19 cellular contexts compared by ENCODE assay signal in genomic region chr2:9033385-9034175, GRCh38. TPM values are rescaled to one million over a fixed set of nuclear protein-coding genes. Genes with fewer than 3 reads are reported as not detected.
DNase-seq lines count a peak whose midpoint lies in the region; ATAC-seq, FAIRE-seq and TF ChIP-seq lines count a peak whose summit lies in the region.
"Had no signal": no experiment of that assay in that cellular context is flagged by ENCODE, and none has a peak within 500 bp of the region (broad histone marks: within the 10 kb centered on the region; RNA-seq: fewer than 3 reads in every experiment).

No MANE protein-coding gene starts in this region.

- H3K36me3 ChIP-seq in A673 (ENCODE audit: insufficient read depth, low read length, poor library complexity, severe bottlenecking) (no peaks in the 10 kb centered on the region), astrocyte (ENCODE audit: insufficient read depth, low read length) (no peaks in the 10 kb centered on the region)
- H3K36me3 ChIP-seq: lower lobe of right lung, sigmoid colon had no signal

- no TSS peak for BruUV-seq in A673 (replicated peaks; lab: Mats Ljungman, UMichigan)

- H2AFZ ChIP-seq in astrocyte (ENCODE audit: low read depth, low read length) = no peak overlapping the region

- H3K4me1 ChIP-seq in A673 (ENCODE audit: insufficient read depth, low read length, poor library complexity, severe bottlenecking) (peaks cover 28% of the 10 kb centered on the region), astrocyte (ENCODE audit: insufficient read depth, low read length) (no peaks in the 10 kb centered on the region)
- H3K4me1 ChIP-seq: sigmoid colon had no signal

- CTCF ChIA-PET in A673 (lab: Charles Lee) = no interaction called here

- H3K27me3 Mint-ChIP-seq in astrocyte (ENCODE audit: low read depth, unreplicated experiment) = no peaks in the 10 kb centered on the region

- no peak for TF ChIP-seq CTCF in A673 (conservative IDR thresholded peaks at IDR 0.05; ENCODE audit: low read depth, low read length)
- no peak for TF ChIP-seq CTCF in astrocyte (IDR thresholded peaks at IDR 0.05; ENCODE audit: insufficient read depth, low read depth, low read length)

- H3K4me3 ChIP-seq in A673 (ENCODE audit: low read depth, low read length, poor library complexity, severe bottlenecking) (no peak overlapping the region), astrocyte (ENCODE audit: insufficient read depth, low read depth, low read length) (no peak overlapping the region)
- H3K4me3 ChIP-seq: lower lobe of right lung, sigmoid colon had no signal

- H3K27ac Mint-ChIP-seq in astrocyte (ENCODE audit: unreplicated experiment) = no peak overlapping the region
- H3K27ac Mint-ChIP-seq: activated CD4-positive, alpha-beta memory T cell treated with anti-CD3 and anti-CD28 coated beads, Interleukin-2, amount 10 ng/mL, durations not matched to agents 7 days and 5 days; stimulated activated effector memory CD8-positive, alpha-beta T cell treated with anti-CD3 and anti-CD28 coated beads, Interleukin-12 subunit alpha, Interleukin-12 subunit beta, amount 100 ng/mL, for 72 hours; type B pancreatic cell had no signal

- peaks cover 4% of the 10 kb centered on the region for H3K36me3 Mint-ChIP-seq in astrocyte (ENCODE audit: low read depth, unreplicated experiment)
- H3K36me3 Mint-ChIP-seq: stimulated activated effector memory CD8-positive, alpha-beta T cell treated with anti-CD3 and anti-CD28 coated beads, Interleukin-12 subunit alpha, Interleukin-12 subunit beta, amount 100 ng/mL, for 72 hours; type B pancreatic cell had no signal

- ATAC-seq in left colon = no peak
- no peak for ATAC-seq in GM18907 (IDR thresholded peaks at IDR 0.05; ENCODE audit: unreplicated experiment)
- no peak for ATAC-seq in GM21786 (IDR thresholded peaks at IDR 0.05; ENCODE audit: unreplicated experiment)
- no peak for ATAC-seq in HG03135 (IDR thresholded peaks at IDR 0.05; ENCODE audit: unreplicated experiment)
- ATAC-seq: lower lobe of right lung; stimulated activated effector memory CD8-positive, alpha-beta T cell treated with anti-CD3 and anti-CD28 coated beads, Interleukin-12 subunit alpha, Interleukin-12 subunit beta, amount 100 ng/mL, for 72 hours had no signal

- no peaks in the 10 kb centered on the region for H3K9me3 ChIP-seq in A673 (ENCODE audit: low read depth, low read length, poor library complexity, severe bottlenecking)
- no peaks in the 10 kb centered on the region for H3K9me3 ChIP-seq in astrocyte (ENCODE audit: insufficient read depth, low read depth, low read length)
- H3K9me3 ChIP-seq: lower lobe of right lung had no signal

- H3K9me3 Mint-ChIP-seq in astrocyte (ENCODE audit: unreplicated experiment) = peaks cover 8% of the 10 kb centered on the region
- H3K9me3 Mint-ChIP-seq: type B pancreatic cell had no signal

- H3K79me2 ChIP-seq in astrocyte (ENCODE audit: insufficient read depth, low read length) = no peaks in the 10 kb centered on the region

- no peak for FAIRE-seq in astrocyte (lab: Jason Lieb, UNC)

- DNase-seq in A673 (ENCODE audit: low spot score) = peak; percentile 47
- DNase-seq in DMS153 (lab: John Stamatoyannopoulos, UW) = peak; percentile 31
- DNase-seq in NCI-H524 (lab: John Stamatoyannopoulos, UW) = peak; percentile 69 to 87
- DNase-seq in astrocyte (ENCODE audit: low read depth) = peak; percentile 13
- DNase-seq in left colon = no peak
- DNase-seq: activated CD4-positive, alpha-beta memory T cell treated with anti-CD3 and anti-CD28 coated beads, Interleukin-2, amount 10 ng/mL, durations not matched to agents 7 days and 5 days; activated effector memory CD4-positive, alpha-beta T cell treated with anti-CD3 and anti-CD28 coated beads, Interleukin-2, amount 50 U/mL, for 16 hours; effector CD4-positive, alpha-beta T cell; Kasumi-1; lower lobe of right lung; RPMI8226; sigmoid colon; stimulated activated CD4-positive, alpha-beta T cell treated with anti-CD3 and anti-CD28 coated beads, Interleukin-4, amount 100 ng/mL, for 4 hours had no signal

- POLR2A ChIA-PET in A673 (lab: Charles Lee; ENCODE audit: low non-redundant PET) = no interaction called here

- peak overlapping the region; percentile 4 for H3K27ac ChIP-seq in A673 (ENCODE audit: low read depth, low read length, poor library complexity, severe bottlenecking)
- no peak overlapping the region for H3K27ac ChIP-seq in astrocyte (ENCODE audit: low read depth, low read length)
- H3K27ac ChIP-seq: lower lobe of right lung, sigmoid colon had no signal

- H3K4me3 Mint-ChIP-seq in astrocyte (ENCODE audit: unreplicated experiment) = no peak overlapping the region
- H3K4me3 Mint-ChIP-seq: activated CD4-positive, alpha-beta memory T cell treated with anti-CD3 and anti-CD28 coated beads, Interleukin-2, amount 10 ng/mL, durations not matched to agents 7 days and 5 days; neural crest cell; stimulated activated effector memory CD8-positive, alpha-beta T cell treated with anti-CD3 and anti-CD28 coated beads, Interleukin-12 subunit alpha, Interleukin-12 subunit beta, amount 100 ng/mL, for 72 hours; type B pancreatic cell had no signal

- H3K4me1 Mint-ChIP-seq in astrocyte (ENCODE audit: low read depth, unreplicated experiment) = peaks cover 10% of the 10 kb centered on the region

- no peak overlapping the region for H3K9ac ChIP-seq in astrocyte (ENCODE audit: low read length)

- no peak overlapping the region for H3K4me2 ChIP-seq in astrocyte (ENCODE audit: low read length)

- H3K27me3 ChIP-seq in A673 (replicated peaks; ENCODE audit: insufficient read depth, low read depth, low read length, poor library complexity) = no peaks in the 10 kb centered on the region
- no peaks in the 10 kb centered on the region for H3K27me3 ChIP-seq in astrocyte (ENCODE audit: insufficient read depth, low read length)
- H3K27me3 ChIP-seq: sigmoid colon had no signal

- intact Hi-C loops in A673 (cut with micrococcal nuclease; ENCODE audit: unreplicated experiment) (no loop called here), left colon (cut with DNase I, micrococcal nuclease) (no loop called here)

- H4K20me1 ChIP-seq in astrocyte (ENCODE audit: insufficient read depth, low read length) = no peaks in the 10 kb centered on the region

RNA-seq across cellular contexts. Expression of gene MBOAT2, which starts 30.1 kb away (rescaled TPM):
- 61.6 and 65.1 TPM in 2 replicates for total RNA-seq in A673 (2021)
- 54.6 and 58.0 TPM in 2 replicates for total RNA-seq in astrocyte
- total RNA-seq in left colon = 10 to 100 TPM; 67.0 to 73.8 TPM

Comparison
In these comparisons a context has a peak if more than half of its experiments do, and no peak if none do; other contexts are left out.
1. DNase-seq: peak in A673 (single experiment), DMS153 (single experiment), NCI-H524 (2 of 2) and astrocyte (single experiment); none in left colon (0 of 2).